Comparison of ENCODE assay signal across 1 cellular context in genomic region chr20:50372770-50373088, GRCh38.
A peak's percentile ranks its signal among the peaks of the same experiment; 100 is the strongest.
TF ChIP-seq lines count a peak whose summit lies in the region.

No MANE protein-coding gene starts in this region.

TF ChIP-seq in HepG2, 621 proteins besides CTCF, POLR2A, EP300 and RAD21 (continued from another document and continues in another):
- TF ChIP-seq THRA (CRISPR knock-in tag; IDR thresholded peaks at IDR 0.05; ENCODE audit: borderline replicate concordance) = no peak
- peak; percentile 81; the same call in 1 of the 2 replicates for TF ChIP-seq FUBP1 (CRISPR knock-in tag; IDR thresholded peaks at IDR 0.05; ENCODE audit: borderline replicate concordance)
- no peak for TF ChIP-seq ZZZ3 (CRISPR knock-in tag; IDR thresholded peaks at IDR 0.05; ENCODE audit: borderline replicate concordance)
- peak; percentile 24; the same call in 1 of the 2 replicates for TF ChIP-seq MTERF4 (CRISPR knock-in tag; IDR thresholded peaks at IDR 0.05)
- 0 out of 2 replicates have a peak, but pooled peaks have one; percentile 19 for TF ChIP-seq ZBTB7B (CRISPR knock-in tag; IDR thresholded peaks at IDR 0.05)
- TF ChIP-seq RAD51 (IDR thresholded peaks at IDR 0.05; ENCODE audit: borderline replicate concordance) = no peak
- TF ChIP-seq ATF3 (CRISPR knock-in tag; IDR thresholded peaks at IDR 0.05) = peak; percentile 94
- TF ChIP-seq ZNF235 (CRISPR knock-in tag; IDR thresholded peaks at IDR 0.05; ENCODE audit: borderline replicate concordance) = peak; percentile 47; the same call in 1 of the 2 replicates
- TF ChIP-seq CBFB (CRISPR knock-in tag; IDR thresholded peaks at IDR 0.05) = no peak
- no peak for TF ChIP-seq FOXC1 (CRISPR knock-in tag; IDR thresholded peaks at IDR 0.05; ENCODE audit: borderline replicate concordance)
- no peak for TF ChIP-seq MNT (IDR thresholded peaks at IDR 0.05)
- 0 out of 2 replicates have a peak, but pooled peaks have one; percentile 20 for TF ChIP-seq ZNF281 (CRISPR knock-in tag; IDR thresholded peaks at IDR 0.05; ENCODE audit: borderline replicate concordance)
- peak; percentile 48; the same call in 1 of the 2 replicates for TF ChIP-seq HDAC2 (CRISPR knock-in tag; IDR thresholded peaks at IDR 0.05)
- TF ChIP-seq JUNB (CRISPR knock-in tag; IDR thresholded peaks at IDR 0.05; ENCODE audit: borderline replicate concordance) = peak; percentile 68; the same call in 1 of the 2 replicates
- TF ChIP-seq STAG1 (CRISPR knock-in tag; IDR thresholded peaks at IDR 0.05) = peak; percentile 23; the same call in 1 of the 2 replicates
- no peak for TF ChIP-seq MATR3 (CRISPR knock-in tag; IDR thresholded peaks at IDR 0.05)
- peak; percentile 44; the same call in 1 of the 2 replicates for TF ChIP-seq SP5 (CRISPR knock-in tag; IDR thresholded peaks at IDR 0.05; ENCODE audit: borderline replicate concordance, low read depth)
- TF ChIP-seq NRL (CRISPR knock-in tag; IDR thresholded peaks at IDR 0.05; ENCODE audit: borderline replicate concordance) = peak; percentile 73
- 0 out of 2 replicates have a peak, but pooled peaks have one; percentile 18 for TF ChIP-seq SALL2 (CRISPR knock-in tag; IDR thresholded peaks at IDR 0.05)
- TF ChIP-seq GATAD2A (CRISPR knock-in tag; IDR thresholded peaks at IDR 0.05) = peak; percentile 60
- no peak for TF ChIP-seq ZNF234 (CRISPR knock-in tag; conservative IDR thresholded peaks at IDR 0.05)
- TF ChIP-seq ZNF280B (CRISPR knock-in tag; IDR thresholded peaks at IDR 0.05; ENCODE audit: borderline replicate concordance) = 0 out of 2 replicates have a peak, but pooled peaks have one; percentile 37
- TF ChIP-seq SMARCC2 (IDR thresholded peaks at IDR 0.05) = no peak
- peak; percentile 74; the same call in 1 of the 2 replicates for TF ChIP-seq HIC2 (CRISPR knock-in tag; IDR thresholded peaks at IDR 0.05; ENCODE audit: low read depth)
- no peak for TF ChIP-seq GTF2F1 (IDR thresholded peaks at IDR 0.05; ENCODE audit: low read length)
- TF ChIP-seq GZF1 (CRISPR knock-in tag; IDR thresholded peaks at IDR 0.05) = no peak
- TF ChIP-seq SRY (CRISPR knock-in tag; IDR thresholded peaks at IDR 0.05) = peak; percentile 35; the same call in 1 of the 2 replicates
- peak; percentile 70; the same call in 1 of the 2 replicates for TF ChIP-seq ZNF710 (CRISPR knock-in tag; IDR thresholded peaks at IDR 0.05; ENCODE audit: borderline replicate concordance)
- TF ChIP-seq SALL1 (CRISPR knock-in tag; IDR thresholded peaks at IDR 0.05) = peak; percentile 57; the same call in 1 of the 2 replicates
- TF ChIP-seq ZFP1 (CRISPR knock-in tag; IDR thresholded peaks at IDR 0.05) = no peak
- peak; percentile 80 for TF ChIP-seq FOSL1 (CRISPR knock-in tag; IDR thresholded peaks at IDR 0.05; ENCODE audit: borderline replicate concordance)
- no peak for TF ChIP-seq NFYC (CRISPR knock-in tag; IDR thresholded peaks at IDR 0.05)
- peak; percentile 6 to 31; a peak in 1 of 4 replicates for TF ChIP-seq NR2F1 (CRISPR knock-in tag; IDR thresholded peaks at IDR 0.05)
- TF ChIP-seq ZHX2 (IDR thresholded peaks at IDR 0.05; ENCODE audit: low read depth) = no peak
- TF ChIP-seq ZHX2 (CRISPR knock-in tag; IDR thresholded peaks at IDR 0.05; ENCODE audit: borderline replicate concordance) = no peak
- TF ChIP-seq ZIK1 (CRISPR knock-in tag; IDR thresholded peaks at IDR 0.05; ENCODE audit: borderline replicate concordance, low read depth) = 0 out of 2 replicates have a peak, but pooled peaks have one; percentile 60
- TF ChIP-seq HMGA1 (CRISPR knock-in tag; conservative IDR thresholded peaks at IDR 0.05) = no peak
- no peak for TF ChIP-seq ZNF232 (CRISPR knock-in tag; IDR thresholded peaks at IDR 0.05; ENCODE audit: borderline replicate concordance)
- TF ChIP-seq ZNF160 (CRISPR knock-in tag; IDR thresholded peaks at IDR 0.05) = no peak
